Comparison of ENCODE assay signal across 23 cellular contexts in genomic region chr3:66265627-66266026, GRCh38.
"Had no signal": no experiment of that assay in that cellular context is flagged by ENCODE, and none has a peak within 500 bp of the region (broad histone marks: within the 10 kb centered on the region; RNA-seq: fewer than 3 reads in every experiment).

No MANE protein-coding gene starts in this region.

- DNase-seq: Kasumi-1, MM.1S, MV-4-11, NCI-H1048, NCI-H1105, NCI-H1417, NCI-H1436 treated with DMSO at 0.1 percent for 48 hours, NCI-H1694, NCI-H187 treated with DMSO at 0.1 percent for 48 hours, NCI-H2029 treated with DMSO at 0.1 percent for 48 hours, NCI-H2107, NCI-H2227 treated with DMSO at 0.1 percent for 48 hours, NCI-H524, NCI-H526 treated with DMSO at 0.1 percent for 48 hours, NCI-H774, Right ventricle myocardium superior, RPMI8226, SIG-M5 had no signal

- FAIRE-seq: K562, RCC 7860 had no signal

- ATAC-seq: K562 had no signal

- H3K27me3 ChIP-seq: SJSA1 had no signal

- H3K4me2 ChIP-seq: KMS-11 had no signal

- H3K4me3 ChIP-seq: K562, SJSA1, SK-N-MC had no signal

- H3K9me3 ChIP-seq: SJSA1 had no signal

- H3K9ac ChIP-seq: KMS-11 had no signal

- H3K36me3 ChIP-seq: SJSA1 had no signal

- H3K27ac ChIP-seq: KMS-11, SJSA1, SK-N-MC had no signal
